In genomic region chr17:51540151-51540550, GRCh38 we compare ENCODE assay signal across 16 cellular contexts.
DNase-seq lines count a peak whose midpoint lies in the region; ATAC-seq and TF ChIP-seq lines count a peak whose summit lies in the region.
"Had no signal": no experiment of that assay in that cellular context is flagged by ENCODE, and none has a peak within 500 bp of the region (broad histone marks: within the 10 kb centered on the region; RNA-seq: fewer than 3 reads in every experiment).

No MANE protein-coding gene starts in this region.

- no peaks in the 10 kb centered on the region for H3K9me2 ChIP-seq in PC-3 (replicated peaks; ENCODE audit: low read length)

- H3K36me3 ChIP-seq in A673 (ENCODE audit: insufficient read depth, low read length, poor library complexity, severe bottlenecking) (no peaks in the 10 kb centered on the region), PC-3 (ENCODE audit: low read depth, low read length) (no peaks in the 10 kb centered on the region)
- H3K36me3 ChIP-seq: esophagus squamous epithelium, thoracic aorta had no signal

- no peak overlapping the region for H3K27ac Mint-ChIP-seq in stimulated activated naive B cell treated with anti-CD40 and anti-IgM and Interleukin-4, amounts not matched to agents 10 μg/mL and 1 μg/mL and 100 μg/mL, for 72 hours
- H3K27ac Mint-ChIP-seq: activated naive CD8-positive, alpha-beta T cell treated with anti-CD3 and anti-CD28 coated beads for 36 hours had no signal

- H3K27ac ChIP-seq in A673 (ENCODE audit: low read depth, low read length, poor library complexity, severe bottlenecking) (no peak overlapping the region), C4-2B (no peak overlapping the region), PC-3 (ENCODE audit: low read length) (no peak overlapping the region)
- H3K27ac ChIP-seq: esophagus squamous epithelium, thoracic aorta had no signal

- H3K4me1 Mint-ChIP-seq in stimulated activated naive B cell treated with anti-CD40 and anti-IgM and Interleukin-4, amounts not matched to agents 10 μg/mL and 1 μg/mL and 100 μg/mL, for 72 hours, result no peaks in the 10 kb centered on the region

- peaks cover 4 to 7% of the 10 kb centered on the region in 2 donors for H3K27me3 Mint-ChIP-seq in stimulated activated naive B cell treated with anti-CD40 and anti-IgM and Interleukin-4, amounts not matched to agents 10 μg/mL and 1 μg/mL and 100 μg/mL, for 72 hours
- H3K27me3 Mint-ChIP-seq: activated naive CD8-positive, alpha-beta T cell treated with anti-CD3 and anti-CD28 coated beads for 36 hours had no signal

- ATAC-seq in PC-3 (no peak), HG02571 (IDR thresholded peaks at IDR 0.05; ENCODE audit: unreplicated experiment) (no peak)
- no peak for ATAC-seq in stimulated activated naive B cell treated with anti-CD40 and anti-IgM and Interleukin-4, amounts not matched to agents 10 μg/mL and 1 μg/mL and 100 μg/mL, for 72 hours (replicated peaks)

- POLR2A ChIA-PET in A673 (lab: Charles Lee; ENCODE audit: low non-redundant PET) (no interaction called here), PC-3 (lab: Charles Lee; ENCODE audit: unreplicated experiment) (no interaction called here)

- no peak overlapping the region for H2AFZ ChIP-seq in PC-3 (ENCODE audit: low read length)

- H3K9me3 ChIP-seq in A673 (ENCODE audit: low read depth, low read length, poor library complexity, severe bottlenecking), result no peaks in the 10 kb centered on the region
- no peaks in the 10 kb centered on the region for H3K9me3 ChIP-seq in PC-3 (ENCODE audit: low read length)
- H3K9me3 ChIP-seq: esophagus squamous epithelium, thoracic aorta had no signal

- TF ChIP-seq CTCF in A673 (conservative IDR thresholded peaks at IDR 0.05; ENCODE audit: low read depth, low read length) (0 out of 2 replicates have a peak, but pooled peaks have one; percentile 27), C4-2B (conservative IDR thresholded peaks at IDR 0.05) (peak; percentile 49), PC-3 (conservative IDR thresholded peaks at IDR 0.05; ENCODE audit: low read depth, low read length) (peak; percentile 26; the same call in 1 of the 2 replicates), GM20000 (IDR thresholded peaks at IDR 0.05; ENCODE audit: extremely low read depth, missing control alignments) (no peak)

- H3K79me2 ChIP-seq in PC-3 (ENCODE audit: low read length), result no peaks in the 10 kb centered on the region

- H3K4me3 Mint-ChIP-seq in stimulated activated naive B cell treated with anti-CD40 and anti-IgM and Interleukin-4, amounts not matched to agents 10 μg/mL and 1 μg/mL and 100 μg/mL, for 72 hours, result no peak overlapping the region
- H3K4me3 Mint-ChIP-seq: activated naive CD8-positive, alpha-beta T cell treated with anti-CD3 and anti-CD28 coated beads for 36 hours had no signal

- CTCF ChIA-PET in A673 (lab: Charles Lee), result interaction anchor here (0.9 to 1.1 kb wide), 2 partner anchors 79 to 168 kb away, joined by 3 to 9 read pairs; no protein-coding TSS in a partner anchor
- CTCF ChIA-PET in PC-3 (lab: Charles Lee), result interaction anchor here (1.1 kb wide), 1 partner anchor 241 kb away, joined by 6 read pairs; no protein-coding TSS in a partner anchor

- H4K20me1 ChIP-seq in PC-3 (ENCODE audit: low read length), result no peaks in the 10 kb centered on the region

- no peaks in the 10 kb centered on the region for H3K4me1 ChIP-seq in A673 (ENCODE audit: insufficient read depth, low read length, poor library complexity, severe bottlenecking)
- no peaks in the 10 kb centered on the region for H3K4me1 ChIP-seq in PC-3 (ENCODE audit: insufficient read depth, low read length)
- H3K4me1 ChIP-seq: esophagus squamous epithelium had no signal

- H3F3A ChIP-seq in PC-3 (ENCODE audit: low read length, unreplicated experiment), result no peaks in the 10 kb centered on the region

- H3K9me3 Mint-ChIP-seq in stimulated activated naive B cell treated with anti-CD40 and anti-IgM and Interleukin-4, amounts not matched to agents 10 μg/mL and 1 μg/mL and 100 μg/mL, for 72 hours, result peaks cover 0 to 3% of the 10 kb centered on the region in 2 donors
- H3K9me3 Mint-ChIP-seq: activated naive CD8-positive, alpha-beta T cell treated with anti-CD3 and anti-CD28 coated beads for 36 hours had no signal

- H3K27me3 ChIP-seq in A673 (replicated peaks; ENCODE audit: insufficient read depth, low read depth, low read length, poor library complexity) (peaks cover 13% of the 10 kb centered on the region), PC-3 (ENCODE audit: low read length) (peaks cover 25% of the 10 kb centered on the region)
- H3K27me3 ChIP-seq: esophagus squamous epithelium had no signal

- intact Hi-C loops in A673 (cut with micrococcal nuclease; ENCODE audit: unreplicated experiment) (no loop called here), PC-3 (cut with micrococcal nuclease) (no loop called here)

- H3K9ac ChIP-seq in PC-3 (ENCODE audit: low read length), result no peak overlapping the region

- H3K4me3 ChIP-seq in A673 (ENCODE audit: low read depth, low read length, poor library complexity, severe bottlenecking) (no peak overlapping the region), PC-3 (ENCODE audit: low read length) (no peak overlapping the region)
- H3K4me3 ChIP-seq: esophagus squamous epithelium, lung, thoracic aorta had no signal

- no peaks in the 10 kb centered on the region for H3K36me3 Mint-ChIP-seq in stimulated activated naive B cell treated with anti-CD40 and anti-IgM and Interleukin-4, amounts not matched to agents 10 μg/mL and 1 μg/mL and 100 μg/mL, for 72 hours
- H3K36me3 Mint-ChIP-seq: activated naive CD8-positive, alpha-beta T cell treated with anti-CD3 and anti-CD28 coated beads for 36 hours had no signal

- DNase-seq in A673 (ENCODE audit: low spot score) (peak; percentile 9), PC-3 (no peak), globus pallidus (ENCODE audit: low spot score) (peak; percentile 80), NCI-H1694 treated with DMSO at 0.1 percent for 48 hours (lab: John Stamatoyannopoulos, UW) (no peak), GM20000 (ENCODE audit: low spot score) (no peak)
- DNase-seq in stimulated activated naive B cell treated with anti-CD40 and anti-IgM and Interleukin-4, amounts not matched to agents 10 μg/mL and 1 μg/mL and 100 μg/mL, for 72 hours, result no peak
- DNase-seq: activated naive CD8-positive, alpha-beta T cell treated with anti-CD3 and anti-CD28 coated beads for 36 hours; COR-L47; esophagus squamous epithelium; IMR-90; NCI-H1930; NK-92 treated with Interleukin-12 subunit alpha and Interleukin-12 subunit beta, amount 100 ng/mL, for 24 hours had no signal

- BruUV-seq in A673 (replicated peaks; lab: Mats Ljungman, UMichigan) (no TSS peak), PC-3 (replicated peaks; lab: Mats Ljungman, UMichigan) (no TSS peak)

- H3K4me2 ChIP-seq in PC-3 (ENCODE audit: low read length), result no peak overlapping the region

Comparison
In these comparisons a context has a peak if more than half of its experiments do, and no peak if none do; other contexts are left out.
1. DNase-seq: peak in A673 (single experiment) and globus pallidus (single experiment); none in PC-3 (single experiment), NCI-H1694 treated with DMSO at 0.1 percent for 48 hours (single experiment), stimulated activated naive B cell treated with anti-CD40 and anti-IgM and Interleukin-4, amounts not matched to agents 10 μg/mL and 1 μg/mL and 100 μg/mL, for 72 hours (single experiment) and GM20000 (single experiment).